Comparison of ENCODE assay signal across 1 cellular context in genomic region chr1:66526036-66526435, GRCh38.
TF ChIP-seq lines count a peak whose summit lies in the region.

No MANE protein-coding gene starts in this region.

TF ChIP-seq in IMR-90, 13 proteins besides CTCF, POLR2A, EP300 and RAD21:
- TF ChIP-seq MAZ (IDR thresholded peaks at IDR 0.05; ENCODE audit: borderline replicate concordance, low read depth, low read length) (no peak), MXI1 (IDR thresholded peaks at IDR 0.05; ENCODE audit: borderline replicate concordance, low read depth, low read length) (no peak), FOS (IDR thresholded peaks at IDR 0.05; ENCODE audit: low read depth, low read length) (no peak), NFE2L2 (IDR thresholded peaks at IDR 0.05; ENCODE audit: low read depth, low read length) (no peak), CHD1 (IDR thresholded peaks at IDR 0.05; ENCODE audit: low read depth, low read length) (no peak), BHLHE40 (IDR thresholded peaks at IDR 0.05; ENCODE audit: low read depth, low read length) (no peak), USF2 (IDR thresholded peaks at IDR 0.05; ENCODE audit: low read depth, low read length) (no peak), RFX5 (IDR thresholded peaks at IDR 0.05; ENCODE audit: low read depth, low read length) (no peak), SMC3 (IDR thresholded peaks at IDR 0.05; ENCODE audit: low read depth, low read length) (no peak), CEBPB (IDR thresholded peaks at IDR 0.05; ENCODE audit: low read depth, low read length) (no peak), RCOR1 (IDR thresholded peaks at IDR 0.05; ENCODE audit: insufficient replicate concordance, low read length) (no peak), MAFK (IDR thresholded peaks at IDR 0.05; ENCODE audit: low read depth, low read length) (no peak), ELK1 (IDR thresholded peaks at IDR 0.05; ENCODE audit: borderline replicate concordance, low read depth, low read length) (no peak)
